ENCODE assay signal across 20 cellular contexts in genomic region chr3:143795849-143796248, GRCh38. TPM values are rescaled to one million over a fixed set of nuclear protein-coding genes. Genes with fewer than 3 reads are reported as not detected.
DNase-seq lines count a peak whose midpoint lies in the region; ATAC-seq, FAIRE-seq and TF ChIP-seq lines count a peak whose summit lies in the region.
"Had no signal": no experiment of that assay in that cellular context is flagged by ENCODE, and none has a peak within 500 bp of the region (broad histone marks: within the 10 kb centered on the region; RNA-seq: fewer than 3 reads in every experiment).

No MANE protein-coding gene starts in this region.

- H3K9me3 ChIP-seq in AG04450 (ENCODE audit: control insufficient read depth, insufficient read depth, low read length) (no peaks in the 10 kb centered on the region), astrocyte (ENCODE audit: insufficient read depth, low read depth, low read length) (peaks cover 5% of the 10 kb centered on the region), hepatocyte (ENCODE audit: low read depth) (no peaks in the 10 kb centered on the region)
- H3K9me3 ChIP-seq: SK-N-SH had no signal

- no peaks in the 10 kb centered on the region for H3K27me3 Mint-ChIP-seq in astrocyte (ENCODE audit: low read depth, unreplicated experiment)
- H3K27me3 Mint-ChIP-seq: B cell, memory B cell had no signal

- in situ Hi-C loops in G401 (cut with HindIII; ENCODE audit: low sequenced_read_pairs): no loop called here

- H3K79me2 ChIP-seq in astrocyte (ENCODE audit: insufficient read depth, low read length) (no peaks in the 10 kb centered on the region), hepatocyte (no peaks in the 10 kb centered on the region)

- TF ChIP-seq CTCF in AG04450 (IDR thresholded peaks at IDR 0.05; ENCODE audit: low read depth, low read length) (peak; percentile 31; the same call in 1 of the 2 replicates), astrocyte (IDR thresholded peaks at IDR 0.05; ENCODE audit: insufficient read depth, low read depth, low read length) (no peak), hepatocyte (IDR thresholded peaks at IDR 0.05; ENCODE audit: poor library complexity) (peak; percentile 33)

- H2AFZ ChIP-seq in astrocyte (ENCODE audit: low read depth, low read length) (no peak overlapping the region), hepatocyte (no peak overlapping the region)

- no peak overlapping the region for H3K27ac Mint-ChIP-seq in astrocyte (ENCODE audit: unreplicated experiment)
- H3K27ac Mint-ChIP-seq: B cell, memory B cell, nephron had no signal

- H4K20me1 ChIP-seq in astrocyte (ENCODE audit: insufficient read depth, low read length): no peaks in the 10 kb centered on the region
- no peaks in the 10 kb centered on the region for H4K20me1 ChIP-seq in hepatocyte (ENCODE audit: insufficient read depth, poor library complexity, severe bottlenecking)

- no peak overlapping the region for H3K4me3 Mint-ChIP-seq in astrocyte (ENCODE audit: unreplicated experiment)
- H3K4me3 Mint-ChIP-seq: B cell, memory B cell, nephron had no signal

- H3K4me2 ChIP-seq in astrocyte (ENCODE audit: low read length) (no peak overlapping the region), hepatocyte (no peak overlapping the region)
- H3K4me2 ChIP-seq: SK-N-SH had no signal

- CTCF ChIA-PET in AG04450 (lab: Charles Lee): no interaction called here

- FAIRE-seq in astrocyte (lab: Jason Lieb, UNC): no peak

- 31% methylated on average over 2 of the region's 2 CpGs for WGBS in hepatocyte (ENCODE audit: low lambda C conversion rate, missing lambda C conversion rate)

- no peak overlapping the region for H3K9ac ChIP-seq in astrocyte (ENCODE audit: low read length)
- H3K9ac ChIP-seq: SK-N-SH had no signal

- no peak overlapping the region for H3K27ac ChIP-seq in AG04450 (ENCODE audit: low read depth, low read length)
- no peak overlapping the region for H3K27ac ChIP-seq in astrocyte (ENCODE audit: low read depth, low read length)
- H3K27ac ChIP-seq in hepatocyte: no peak overlapping the region
- H3K27ac ChIP-seq: psoas muscle had no signal

- peaks cover 11% of the 10 kb centered on the region for H3K9me3 Mint-ChIP-seq in astrocyte (ENCODE audit: unreplicated experiment)

- DNase-seq in AG04450 (ENCODE audit: low read depth, low spot score): no peak
- peak; percentile 6 for DNase-seq in G401 (ENCODE audit: low spot score)
- peak; percentile 1 for DNase-seq in astrocyte (ENCODE audit: low read depth)
- peak; percentile 17 for DNase-seq in hepatocyte (ENCODE audit: low spot score)
- DNase-seq in stimulated activated CD4-positive, alpha-beta T cell treated with anti-CD3 and anti-CD28 coated beads, Interleukin-4, amount 100 ng/mL, for 24 hours: no peak
- DNase-seq in 8988T: no peak
- DNase-seq: activated CD4-positive, alpha-beta T cell treated with anti-CD3 and anti-CD28 coated beads for 48 hours; activated CD8-positive, alpha-beta memory T cell treated with anti-CD3 and anti-CD28 coated beads, Interleukin-2, amount 50 U/mL, for 4 hours; activated gamma-delta T cell treated with Interleukin-2 at 50 U/mL for 16 hours; cerebellar nuclear complex; NCI-H2171; NCI-H748 treated with DMSO at 0.1 percent for 48 hours; psoas muscle; SK-N-SH; T-helper 9 cell had no signal

- POLR2A ChIA-PET in AG04450 (lab: Yijun Ruan, JAX): no interaction called here

- H3K36me3 Mint-ChIP-seq in astrocyte (ENCODE audit: low read depth, unreplicated experiment): no peaks in the 10 kb centered on the region

- H3K27me3 ChIP-seq in AG04450 (ENCODE audit: control insufficient read depth, insufficient read depth, low read length) (no peaks in the 10 kb centered on the region), astrocyte (ENCODE audit: insufficient read depth, low read length) (no peaks in the 10 kb centered on the region), hepatocyte (no peaks in the 10 kb centered on the region)

- no peak overlapping the region for H3K4me3 ChIP-seq in AG04450 (ENCODE audit: low read depth, low read length)
- no peak overlapping the region for H3K4me3 ChIP-seq in astrocyte (ENCODE audit: insufficient read depth, low read depth, low read length)
- H3K4me3 ChIP-seq in hepatocyte: no peak overlapping the region
- H3K4me3 ChIP-seq: psoas muscle had no signal

- H3K9me2 ChIP-seq in hepatocyte (replicated peaks; ENCODE audit: insufficient read depth): no peaks in the 10 kb centered on the region
- H3K9me2 ChIP-seq: SK-N-SH had no signal

- ATAC-seq in HG02981 (IDR thresholded peaks at IDR 0.05; ENCODE audit: unreplicated experiment): no peak
- ATAC-seq in GM21786 (IDR thresholded peaks at IDR 0.05; ENCODE audit: unreplicated experiment): no peak
- ATAC-seq: psoas muscle had no signal

- H3K36me3 ChIP-seq in astrocyte (ENCODE audit: insufficient read depth, low read length): no peaks in the 10 kb centered on the region
- no peaks in the 10 kb centered on the region for H3K36me3 ChIP-seq in hepatocyte (replicated peaks; ENCODE audit: insufficient read depth, low read depth)

- H3K4me1 ChIP-seq in astrocyte (ENCODE audit: insufficient read depth, low read length) (no peaks in the 10 kb centered on the region), hepatocyte (ENCODE audit: insufficient read depth) (no peaks in the 10 kb centered on the region)
- H3K4me1 ChIP-seq: psoas muscle had no signal

- peaks cover 7% of the 10 kb centered on the region for H3K4me1 Mint-ChIP-seq in astrocyte (ENCODE audit: low read depth, unreplicated experiment)
- H3K4me1 Mint-ChIP-seq: B cell, memory B cell had no signal

RNA-seq across cellular contexts. Expression of gene SLC9A9, which starts 52.4 kb away (rescaled TPM):
- polyA plus RNA-seq in AG04450 (2011; rRNA removed) (11.5 and 13.4 TPM in 2 replicates), hepatocyte (2.2 and 4.3 TPM in 2 replicates)
- 25.3 and 38.6 TPM in 2 replicates for polyA minus RNA-seq in AG04450 (2011; rRNA and poly(A)+ RNA removed)
- total RNA-seq in G401 (2014; rRNA removed; shearing (Covaris generic)): not detected in 2 replicates
- total RNA-seq in astrocyte (1.5 and 4.0 TPM in 2 replicates), hepatocyte (5.0 and 6.8 TPM in 2 replicates)

Comparison
In these comparisons a context has a peak if more than half of its experiments do, and no peak if none do; other contexts are left out.
1. DNase-seq: peak in G401 (single experiment), astrocyte (single experiment) and hepatocyte (single experiment); none in AG04450 (single experiment), stimulated activated CD4-positive, alpha-beta T cell treated with anti-CD3 and anti-CD28 coated beads, Interleukin-4, amount 100 ng/mL, for 24 hours (single experiment) and 8988T (single experiment).